In genomic region chr17:44217738-44218343, GRCh38 we compare ENCODE assay signal across 9 cellular contexts. TPM values are rescaled to one million over a fixed set of nuclear protein-coding genes. Genes with fewer than 3 reads are reported as not detected.
DNase-seq lines count a peak whose midpoint lies in the region; TF ChIP-seq lines count a peak whose summit lies in the region.
"Had no signal": no experiment of that assay in that cellular context is flagged by ENCODE, and none has a peak within 500 bp of the region (broad histone marks: within the 10 kb centered on the region; RNA-seq: fewer than 3 reads in every experiment).

No MANE protein-coding gene starts in this region.

- H3K79me2 ChIP-seq in GM23248 (ENCODE audit: insufficient read depth), result peaks cover 42% of the 10 kb centered on the region

- H3K4me1 ChIP-seq in GM23248 (ENCODE audit: insufficient read depth) (peaks cover 20% of the 10 kb centered on the region), SJSA1 (replicated peaks) (peaks cover 22% of the 10 kb centered on the region), skeletal muscle satellite cell (ENCODE audit: control insufficient read depth, insufficient read depth, low read length) (peaks cover 25% of the 10 kb centered on the region)

- no peak for DNase-seq in GM23248
- no peak for DNase-seq in SJSA1 (ENCODE audit: low read depth in 1 of 2, low spot score in 2 of 2)
- DNase-seq in fibroblast of pulmonary artery (ENCODE audit: low read depth), result no peak
- no peak for DNase-seq in middle frontal gyrus (ENCODE audit: extremely low spot score, low spot score)
- no peak for DNase-seq in SIG-M5 treated with dmso at 0.1 percent for 504 hours (lab: John Stamatoyannopoulos, UW; ENCODE audit: unreplicated experiment)
- no peak for DNase-seq in NCI-H1417 treated with DMSO at 0.1 percent for 48 hours (lab: John Stamatoyannopoulos, UW)
- DNase-seq in A172 (ENCODE audit: low spot score), result no peak

- no peak overlapping the region for H2AFZ ChIP-seq in GM23248

- in situ Hi-C loops in GM23248 (cut with MboI), result loop anchor here (25.0 kb wide), 2 partner anchors 319 to 419 kb away; no protein-coding TSS in a partner anchor

- 7% methylated on average over 10 of the region's 10 CpGs for WGBS in GM23248 (ENCODE audit: low coverage in 1 of 2, low lambda C conversion rate in 2 of 2, missing lambda C conversion rate in 2 of 2), 2 experiments

- H3K27me3 ChIP-seq in GM23248 (replicated peaks; ENCODE audit: insufficient read depth) (no peaks in the 10 kb centered on the region), SJSA1 (replicated peaks) (no peaks in the 10 kb centered on the region), skeletal muscle satellite cell (ENCODE audit: control insufficient read depth, insufficient read depth, low read length) (no peaks in the 10 kb centered on the region)

- H3K9me2 ChIP-seq in GM23248 (ENCODE audit: insufficient read depth), result no peaks in the 10 kb centered on the region

- H3K4me3 ChIP-seq in GM23248 (peak overlapping the region; percentile 85), SJSA1 (peak overlapping the region; percentile 100), fibroblast of pulmonary artery (replicated peaks; ENCODE audit: low read depth, low read length) (peak overlapping the region; percentile 83), skeletal muscle satellite cell (ENCODE audit: low read length) (peak overlapping the region; percentile 68)

- peak overlapping the region; percentile 98 for H3K9ac ChIP-seq in GM23248
- H3K9ac ChIP-seq in skeletal muscle satellite cell (ENCODE audit: low read depth, low read length), result peak overlapping the region; percentile 72

- H4K20me1 ChIP-seq in GM23248 (ENCODE audit: insufficient read depth), result no peaks in the 10 kb centered on the region

- peaks cover 24% of the 10 kb centered on the region for H3K36me3 ChIP-seq in GM23248 (ENCODE audit: low read depth)
- peaks cover 65% of the 10 kb centered on the region for H3K36me3 ChIP-seq in SJSA1
- H3K36me3 ChIP-seq in skeletal muscle satellite cell (ENCODE audit: insufficient read depth, low read length), result peaks cover 45% of the 10 kb centered on the region

- no peaks in the 10 kb centered on the region for H3K9me3 ChIP-seq in GM23248 (ENCODE audit: low read depth)
- peaks cover 5% of the 10 kb centered on the region for H3K9me3 ChIP-seq in SJSA1 (replicated peaks)
- no peaks in the 10 kb centered on the region for H3K9me3 ChIP-seq in skeletal muscle satellite cell (replicated peaks; ENCODE audit: low read length)

- peaks cover 14% of the 10 kb centered on the region for H3F3A ChIP-seq in GM23248 (ENCODE audit: insufficient read depth)

- TF ChIP-seq CTCF in fibroblast of pulmonary artery (IDR thresholded peaks at IDR 0.05; ENCODE audit: low read length, missing control alignments), result no peak

- H3K4me2 ChIP-seq in GM23248 (ENCODE audit: unreplicated experiment) (peak overlapping the region; percentile 90), skeletal muscle satellite cell (ENCODE audit: low read length) (peak overlapping the region; percentile 97)

- peak overlapping the region; percentile 85 for H3K27ac ChIP-seq in GM23248
- peak overlapping the region; percentile 32 for H3K27ac ChIP-seq in SJSA1

RNA-seq across cellular contexts. Expression of gene UBTF, which starts 1.6 kb away (rescaled TPM):
- total RNA-seq in GM23248 (2014; rRNA removed; shearing (Covaris generic)), result 61.1 and 62.3 TPM in 2 replicates
- 48.2 and 48.4 TPM in 2 replicates for polyA plus RNA-seq in GM23248 (2016; fragmentation: Nextera tagmentation; extraction: Ambion mirVana)
- 63.6 and 80.0 TPM in 2 replicates for total RNA-seq in SJSA1 (2014; rRNA removed; shearing (Covaris generic))
- 44.3 and 44.4 TPM in 2 replicates for total RNA-seq in skeletal muscle satellite cell (2012; rRNA removed)
- total RNA-seq in A172 (2014; rRNA removed; shearing (Covaris generic)), result 67.4 and 75.3 TPM in 2 replicates

RNA-seq across cellular contexts. Expression of gene ATXN7L3, which starts 18.2 kb away (rescaled TPM):
- total RNA-seq in GM23248 (2014; rRNA removed; shearing (Covaris generic)), result 48.2 and 60.4 TPM in 2 replicates
- 9.8 and 10.0 TPM in 2 replicates for polyA plus RNA-seq in GM23248 (2016; fragmentation: Nextera tagmentation; extraction: Ambion mirVana)
- total RNA-seq in SJSA1 (2014; rRNA removed; shearing (Covaris generic)), result 62.6 and 67.4 TPM in 2 replicates
- total RNA-seq in skeletal muscle satellite cell (2012; rRNA removed), result 22.1 and 26.2 TPM in 2 replicates
- 44.3 and 54.5 TPM in 2 replicates for total RNA-seq in A172 (2014; rRNA removed; shearing (Covaris generic))

RNA-seq across cellular contexts. Expression of gene TMUB2, which starts 31.1 kb away (rescaled TPM):
- 41.6 and 42.6 TPM in 2 replicates for total RNA-seq in GM23248 (2014; rRNA removed; shearing (Covaris generic))
- 44.6 and 45.0 TPM in 2 replicates for polyA plus RNA-seq in GM23248 (2016; fragmentation: Nextera tagmentation; extraction: Ambion mirVana)
- 22.6 and 42.6 TPM in 2 replicates for total RNA-seq in SJSA1 (2014; rRNA removed; shearing (Covaris generic))
- 13.4 and 15.1 TPM in 2 replicates for total RNA-seq in skeletal muscle satellite cell (2012; rRNA removed)
- total RNA-seq in A172 (2014; rRNA removed; shearing (Covaris generic)), result 32.9 and 33.7 TPM in 2 replicates

RNA-seq across cellular contexts. Expression of gene ASB16, which starts 47.3 kb away (rescaled TPM):
- not detected in 2 replicates for total RNA-seq in GM23248 (2014; rRNA removed; shearing (Covaris generic))
- 0.22 and 0.25 TPM in 2 replicates for polyA plus RNA-seq in GM23248 (2016; fragmentation: Nextera tagmentation; extraction: Ambion mirVana)
- not detected in 2 replicates for total RNA-seq in SJSA1 (2014; rRNA removed; shearing (Covaris generic))
- under 0.01 TPM in 1 of 2 replicates, not detected in the other for total RNA-seq in skeletal muscle satellite cell (2012; rRNA removed)
- total RNA-seq in A172 (2014; rRNA removed; shearing (Covaris generic)), result 0.29 TPM in 1 of 2 replicates, not detected in the other
- total RNA-seq: pulmonary artery endothelial cell had no signal

RNA-seq across cellular contexts. Expression of gene SLC4A1, which starts 50.1 kb away (rescaled TPM):
- total RNA-seq in GM23248 (2014; rRNA removed; shearing (Covaris generic)), result not detected in 2 replicates
- not detected in 2 replicates for polyA plus RNA-seq in GM23248 (2016; fragmentation: Nextera tagmentation; extraction: Ambion mirVana)
- total RNA-seq in SJSA1 (2014; rRNA removed; shearing (Covaris generic)), result not detected in 2 replicates
- not detected in 2 replicates for total RNA-seq in skeletal muscle satellite cell (2012; rRNA removed)
- total RNA-seq in A172 (2014; rRNA removed; shearing (Covaris generic)), result not detected in 2 replicates
- total RNA-seq: pulmonary artery endothelial cell had no signal
